ENCODE assay signal across 16 cellular contexts in genomic region chr12:123805119-123805518, GRCh38. TPM values are rescaled to one million over a fixed set of nuclear protein-coding genes. Genes with fewer than 3 reads are reported as not detected.
"Had no signal": no experiment of that assay in that cellular context is flagged by ENCODE, and none has a peak within 500 bp of the region (broad histone marks: within the 10 kb centered on the region; RNA-seq: fewer than 3 reads in every experiment).

No MANE protein-coding gene starts in this region.

- H3K27me3 ChIP-seq: cardiac muscle cell, left lung, suprapubic skin, transverse colon had no signal

- ATAC-seq: activated CD8-positive, alpha-beta memory T cell treated with anti-CD3 and anti-CD28 coated beads, Interleukin-2, amount 10 ng/mL, durations not matched to agents 7 days and 5 days; gastroesophageal sphincter; left lung; stimulated activated naive CD8-positive, alpha-beta T cell treated with anti-CD3 and anti-CD28 coated beads, Interleukin-15, amount 100 ng/mL, for 72 hours had no signal

- H3K27ac ChIP-seq: cardiac muscle cell, esophagus muscularis mucosa, gastroesophageal sphincter, left lung, neural progenitor cell, skin epidermis, suprapubic skin, transverse colon had no signal

- H3K36me3 ChIP-seq: cardiac muscle cell, esophagus muscularis mucosa, gastroesophageal sphincter, left lung, neural progenitor cell, suprapubic skin, transverse colon had no signal

- H2AFZ ChIP-seq: neural progenitor cell had no signal

- H3K4me1 ChIP-seq: esophagus muscularis mucosa, gastroesophageal sphincter, left lung, suprapubic skin, transverse colon had no signal

- H3K4me2 ChIP-seq: neural progenitor cell had no signal

- H3K9me3 ChIP-seq: esophagus muscularis mucosa, gastroesophageal sphincter, left lung, suprapubic skin, transverse colon had no signal

- DNase-seq: activated CD4-positive, alpha-beta memory T cell treated with anti-CD3 and anti-CD28 coated beads, Interleukin-2, amount 10 ng/mL, durations not matched to agents 7 days and 5 days; activated CD4-positive, alpha-beta T cell treated with anti-CD3 and anti-CD28 coated beads for 48 hours; activated CD4-positive, CD25-positive, alpha-beta regulatory T cell; activated CD8-positive, alpha-beta memory T cell treated with anti-CD3 and anti-CD28 coated beads, Interleukin-2, amount 10 ng/mL, durations not matched to agents 7 days and 5 days; dermis blood vessel endothelial cell; effector memory CD4-positive, alpha-beta T cell; left lung; stimulated activated naive CD8-positive, alpha-beta T cell treated with anti-CD3 and anti-CD28 coated beads, Interleukin-15, amount 100 ng/mL, for 72 hours; T-helper 2 cell; transverse colon had no signal

- H3K9ac ChIP-seq: neural progenitor cell had no signal

- H3K4me3 ChIP-seq: cardiac muscle cell, esophagus muscularis mucosa, gastroesophageal sphincter, left lung, neural progenitor cell, skin epidermis, suprapubic skin, transverse colon had no signal

RNA-seq across cellular contexts. Expression of gene DNAH10, which starts 43.0 kb away (rescaled TPM):
- total RNA-seq: dermis blood vessel endothelial cell, gastroesophageal sphincter had no signal
